In genomic region chr18:67354692-67355091, GRCh38 we compare ENCODE assay signal across 36 cellular contexts.
"Had no signal": no experiment of that assay in that cellular context is flagged by ENCODE, and none has a peak within 500 bp of the region (broad histone marks: within the 10 kb centered on the region; RNA-seq: fewer than 3 reads in every experiment).

No MANE protein-coding gene starts in this region.

- H3K9me3 ChIP-seq: MG63 had no signal

- DNase-seq: Karpas-422, Kasumi-1, MG63, MM.1S, MV-4-11, NCI-H1092, NCI-H1092 treated with DMSO at 0.1 percent for 48 hours, NCI-H1105, NCI-H1105 treated with DMSO at 0.1 percent for 48 hours, NCI-H1417, NCI-H1436, NCI-H1436 treated with DMSO at 0.1 percent for 48 hours, NCI-H146, NCI-H1694, NCI-H1694 treated with DMSO at 0.1 percent for 48 hours, NCI-H187, NCI-H187 treated with DMSO at 0.1 percent for 48 hours, NCI-H1930, NCI-H2029, NCI-H2029 treated with DMSO at 0.1 percent for 48 hours, NCI-H2081, NCI-H2081 treated with DMSO at 0.1 percent for 48 hours, NCI-H2107, NCI-H2171, NCI-H2171 treated with DMSO at 0.1 percent for 48 hours, NCI-H2227 treated with DMSO at 0.1 percent for 48 hours, NCI-H226, NCI-H345, NCI-H446, NCI-H446 treated with DMSO at 0.1 percent for 48 hours, NCI-H510A, NCI-H510A treated with DMSO at 0.1 percent for 48 hours, NCI-H524, NCI-H524 treated with DMSO at 0.1 percent for 48 hours, NCI-H526, NCI-H526 treated with DMSO at 0.1 percent for 48 hours had no signal

- H3K4me3 ChIP-seq: MG63 had no signal

- H3K36me3 ChIP-seq: MG63 had no signal

- H3K27me3 ChIP-seq: MG63 had no signal
